16 cellular contexts compared by ENCODE assay signal in the genomic region with DNA sequence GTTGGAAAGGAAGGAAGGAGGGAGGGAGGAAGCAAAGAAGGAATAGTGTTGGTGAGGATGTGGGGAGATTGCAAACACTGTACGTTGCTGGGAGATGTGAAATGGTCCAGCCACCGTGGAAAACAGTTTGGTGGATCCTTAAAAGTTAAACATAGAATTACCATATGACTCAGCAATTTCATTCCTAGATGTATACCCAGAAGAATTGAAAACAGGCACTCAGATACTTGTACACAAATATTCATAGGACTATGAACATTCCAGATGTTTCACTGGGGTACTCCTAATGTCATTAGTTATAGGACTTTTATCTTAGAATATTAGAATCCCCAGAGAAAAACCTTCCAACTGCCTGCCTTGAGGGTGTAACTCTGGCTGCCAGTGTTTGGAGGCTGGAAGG.
"Had no signal": no experiment of that assay in that cellular context is flagged by ENCODE, and none has a peak within 500 bp of the region (broad histone marks: within the 10 kb centered on the region; RNA-seq: fewer than 3 reads in every experiment).

No MANE protein-coding gene starts in this region.

- ATAC-seq: gastrocnemius medialis, left ventricle myocardium superior had no signal

- DNase-seq: activated CD4-positive, alpha-beta memory T cell treated with anti-CD3 and anti-CD28 coated beads, Interleukin-2, amount 10 ng/mL, durations not matched to agents 7 days and 5 days; activated CD4-positive, alpha-beta T cell treated with anti-CD3 and anti-CD28 coated beads for 1 hour; activated naive CD4-positive, alpha-beta T cell treated with anti-CD3 and anti-CD28 coated beads for 36 hours; adrenal gland; caudate nucleus; effector CD4-positive, alpha-beta T cell; gastrocnemius medialis; left ventricle myocardium superior; mesendoderm; nephron progenitor cell; sigmoid colon; stimulated activated CD4-positive, alpha-beta T cell treated with anti-CD3 and anti-CD28 coated beads, Interleukin-2, amount 100 ng/mL, for 24 hours; stimulated activated naive CD4-positive, alpha-beta T cell; upper lobe of left lung had no signal

- H3K9me3 Mint-ChIP-seq: activated CD4-positive, alpha-beta memory T cell treated with anti-CD3 and anti-CD28 coated beads, Interleukin-2, amount 10 ng/mL, durations not matched to agents 7 days and 5 days; activated naive CD4-positive, alpha-beta T cell treated with anti-CD3 and anti-CD28 coated beads for 36 hours had no signal

- H3K27ac ChIP-seq: adrenal gland, coronary artery, gastrocnemius medialis, sigmoid colon, upper lobe of left lung had no signal

- H3K4me3 ChIP-seq: adrenal gland, coronary artery, gastrocnemius medialis, sigmoid colon, upper lobe of left lung had no signal

- H3K4me1 ChIP-seq: adrenal gland, gastrocnemius medialis, sigmoid colon, upper lobe of left lung had no signal

- H3K4me3 Mint-ChIP-seq: activated CD4-positive, alpha-beta memory T cell treated with anti-CD3 and anti-CD28 coated beads, Interleukin-2, amount 10 ng/mL, durations not matched to agents 7 days and 5 days; activated naive CD4-positive, alpha-beta T cell treated with anti-CD3 and anti-CD28 coated beads for 36 hours; nephron progenitor cell had no signal

- H3K27ac Mint-ChIP-seq: activated CD4-positive, alpha-beta memory T cell treated with anti-CD3 and anti-CD28 coated beads, Interleukin-2, amount 10 ng/mL, durations not matched to agents 7 days and 5 days; activated naive CD4-positive, alpha-beta T cell treated with anti-CD3 and anti-CD28 coated beads for 36 hours; nephron progenitor cell had no signal

- FAIRE-seq: keratinocyte had no signal

- H3K4me1 Mint-ChIP-seq: nephron progenitor cell had no signal

- H3K27me3 ChIP-seq: adrenal gland, gastrocnemius medialis, sigmoid colon, upper lobe of left lung had no signal

- H3K36me3 ChIP-seq: adrenal gland, gastrocnemius medialis, sigmoid colon had no signal

- H3K9me3 ChIP-seq: adrenal gland, gastrocnemius medialis, sigmoid colon, upper lobe of left lung had no signal

- H3K27me3 Mint-ChIP-seq: activated CD4-positive, alpha-beta memory T cell treated with anti-CD3 and anti-CD28 coated beads, Interleukin-2, amount 10 ng/mL, durations not matched to agents 7 days and 5 days had no signal
